ENCODE assay signal across 1 cellular context in genomic region chr10:13338337-13339128, GRCh38.
TF ChIP-seq lines count a peak whose summit lies in the region.

No MANE protein-coding gene starts in this region.

TF ChIP-seq in HepG2, 621 proteins besides CTCF, POLR2A, EP300 and RAD21:
- TF ChIP-seq NFE2 (CRISPR knock-in tag; IDR thresholded peaks at IDR 0.05): no peak
- TF ChIP-seq ZNF234 (CRISPR knock-in tag; conservative IDR thresholded peaks at IDR 0.05): no peak
- TF ChIP-seq ZNF274 (CRISPR knock-in tag; IDR thresholded peaks at IDR 0.05): no peak
- no peak for TF ChIP-seq PHF5A (CRISPR knock-in tag; IDR thresholded peaks at IDR 0.05; ENCODE audit: low read depth, unreplicated experiment)
- TF ChIP-seq U2AF1 (optimal IDR thresholded peaks at IDR 0.05; ENCODE audit: low read depth, low read length): no peak
- no peak for TF ChIP-seq NBN (conservative IDR thresholded peaks at IDR 0.05)
- TF ChIP-seq ZBTB7B (CRISPR knock-in tag; IDR thresholded peaks at IDR 0.05): no peak
- no peak for TF ChIP-seq ZNF33B (CRISPR knock-in tag; IDR thresholded peaks at IDR 0.05)
- no peak for TF ChIP-seq PAX8 (CRISPR knock-in tag; IDR thresholded peaks at IDR 0.05; ENCODE audit: borderline replicate concordance)
- no peak for TF ChIP-seq ATF5 (CRISPR knock-in tag; IDR thresholded peaks at IDR 0.05; ENCODE audit: low read depth)
- TF ChIP-seq POGZ (CRISPR knock-in tag; IDR thresholded peaks at IDR 0.05): no peak
- TF ChIP-seq ZNF556 (CRISPR knock-in tag; IDR thresholded peaks at IDR 0.05; ENCODE audit: borderline replicate concordance): no peak
- TF ChIP-seq U2AF2 (IDR thresholded peaks at IDR 0.05; ENCODE audit: low read depth, low read length): no peak
